Comparison of ENCODE assay signal across 8 cellular contexts in the genomic region with DNA sequence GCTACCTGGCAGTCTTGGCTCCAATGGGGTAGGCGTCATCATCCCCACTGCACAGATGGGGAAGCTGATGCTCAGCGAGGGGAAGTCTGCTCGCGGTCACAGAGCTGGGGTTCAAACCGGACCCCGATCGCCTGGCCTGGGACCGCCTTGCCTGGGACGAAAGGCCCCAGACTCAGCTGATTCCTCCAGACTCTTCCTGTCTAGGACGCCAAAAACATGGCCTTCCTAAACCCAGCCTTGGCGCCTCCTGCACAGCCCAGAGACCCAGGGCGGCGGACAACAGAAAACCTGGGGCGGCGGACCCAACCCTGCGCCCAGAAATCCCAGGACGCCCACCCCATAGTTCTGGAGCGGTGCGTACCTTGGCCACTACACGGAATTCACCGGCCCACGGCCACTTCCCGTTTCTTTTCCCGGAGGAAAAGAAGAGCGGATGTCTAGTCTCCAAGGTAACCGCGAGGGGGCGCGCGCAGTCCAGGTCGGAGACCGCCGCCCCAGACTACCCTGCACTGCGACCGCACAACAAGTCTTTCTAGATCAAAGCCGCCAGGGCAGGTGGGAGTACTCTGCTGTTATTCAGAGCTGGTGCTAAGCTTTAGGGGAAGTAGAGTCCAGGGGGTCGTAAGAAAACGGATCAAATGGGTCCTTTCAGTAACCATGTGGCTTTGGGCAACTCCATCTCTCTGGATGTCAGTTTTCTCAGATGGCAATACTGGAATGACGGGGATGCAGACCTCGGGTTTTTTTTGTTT. TPM values are rescaled to one million over a fixed set of nuclear protein-coding genes. Genes with fewer than 3 reads are reported as not detected.
DNase-seq lines count a peak whose midpoint lies in the region; ATAC-seq and TF ChIP-seq lines count a peak whose summit lies in the region.

No MANE protein-coding gene starts in this region.

- peaks cover 2% of the 10 kb centered on the region; the same call in 1 of the 2 replicates for H3K4me1 ChIP-seq in Panc1 (ENCODE audit: control insufficient read depth, insufficient read depth, low read length)

- in situ Hi-C loops in Panc1 (cut with HindIII; ENCODE audit: low pct_unique_long_range_greater_than_20kb, low sequenced_read_pairs), result no loop called here

- POLR2A ChIA-PET in Panc1 (lab: Charles Lee), result no interaction called here

- H3K9me3 Mint-ChIP-seq in natural killer cell treated with Interleukin-12 subunit alpha and Interleukin-12 subunit beta and Interleukin-15 and Interleukin-18, amount 100 ng/mL, for 72 hours, result no peaks in the 10 kb centered on the region

- no peaks in the 10 kb centered on the region for H3K36me3 ChIP-seq in Panc1 (ENCODE audit: control insufficient read depth, insufficient read depth, low read length)

- no peak overlapping the region for H3K27ac Mint-ChIP-seq in natural killer cell treated with Interleukin-12 subunit alpha and Interleukin-12 subunit beta and Interleukin-15 and Interleukin-18, amount 100 ng/mL, for 72 hours

- peak overlapping the region; percentile 46 for H3K27ac ChIP-seq in Panc1 (ENCODE audit: low read length)

- CTCF ChIA-PET in Panc1 (lab: Charles Lee), result interaction anchor here (0.5 to 0.6 kb wide), 2 partner anchors 84 to 740 kb away, joined by 3 to 7 read pairs; no protein-coding TSS in a partner anchor

- no peaks in the 10 kb centered on the region for H3K9me3 ChIP-seq in Panc1 (ENCODE audit: control insufficient read depth, insufficient read depth, low read depth, low read length)

- peak overlapping the region; percentile 41 to 60 for H3K4me3 ChIP-seq in Panc1 (ENCODE audit: low read depth in 2 of 2, low read length in 2 of 2)

- ATAC-seq in GM19023 (IDR thresholded peaks at IDR 0.05; ENCODE audit: unreplicated experiment), result peak; percentile 60
- peak; percentile 54 for ATAC-seq in HG03571 (IDR thresholded peaks at IDR 0.05; ENCODE audit: unreplicated experiment)
- peak; percentile 92 for ATAC-seq in Panc1
- peak; percentile 64 to 78 for ATAC-seq in natural killer cell treated with Interleukin-12 subunit alpha and Interleukin-12 subunit beta and Interleukin-15 and Interleukin-18, amount 100 ng/mL, for 72 hours
- peak; percentile 85 for ATAC-seq in stimulated activated naive CD8-positive, alpha-beta T cell treated with anti-CD3 and anti-CD28 coated beads, Interleukin-15, Interleukin-2, amounts not matched to agents 100 U/mL and 50 U/mL, for 24 hours

- H3K4me3 Mint-ChIP-seq in natural killer cell treated with Interleukin-12 subunit alpha and Interleukin-12 subunit beta and Interleukin-15 and Interleukin-18, amount 100 ng/mL, for 72 hours, result peak overlapping the region; percentile 58

- no TSS peak for BruUV-seq in Panc1 (replicated peaks; lab: Mats Ljungman, UMichigan)

- peaks cover 40 to 59% of the 10 kb centered on the region in 2 donors for H3K27me3 Mint-ChIP-seq in natural killer cell treated with Interleukin-12 subunit alpha and Interleukin-12 subunit beta and Interleukin-15 and Interleukin-18, amount 100 ng/mL, for 72 hours

- H3K36me3 Mint-ChIP-seq in natural killer cell treated with Interleukin-12 subunit alpha and Interleukin-12 subunit beta and Interleukin-15 and Interleukin-18, amount 100 ng/mL, for 72 hours, result no peaks in the 10 kb centered on the region

- peaks cover 0 to 9% of the 10 kb centered on the region in 2 donors for H3K4me1 Mint-ChIP-seq in natural killer cell treated with Interleukin-12 subunit alpha and Interleukin-12 subunit beta and Interleukin-15 and Interleukin-18, amount 100 ng/mL, for 72 hours (ENCODE audit: low read depth in 2 of 2)

- intact Hi-C loops in Panc1 (cut with micrococcal nuclease; ENCODE audit: unreplicated experiment), result loop anchor here (5.0 kb wide), 1 partner anchor 68 kb away; no protein-coding TSS in a partner anchor

- peak; percentile 90 for TF ChIP-seq CTCF in Panc1 (IDR thresholded peaks at IDR 0.05)

- DNase-seq in AG20443 (ENCODE audit: low spot score) (peak; percentile 82), Panc1 (ENCODE audit: low read depth, low spot score) (peak; percentile 17), fibroblast of peridontal ligament (ENCODE audit: extremely low read depth) (peak; percentile 35)
- DNase-seq in activated T-helper 1 cell treated with anti-CD3 and anti-CD28 coated beads, Interleukin-2, amount 50 U/mL, for 16 hours (ENCODE audit: low read depth in 1 of 2, low spot score in 1 of 2), result peak; percentile 27 to 28
- DNase-seq in natural killer cell treated with Interleukin-12 subunit alpha and Interleukin-12 subunit beta and Interleukin-15 and Interleukin-18, amount 100 ng/mL, for 72 hours (ENCODE audit: low spot score), result peak; percentile 73
- peak; percentile 86 for DNase-seq in stimulated activated naive CD8-positive, alpha-beta T cell treated with anti-CD3 and anti-CD28 coated beads, Interleukin-15, Interleukin-2, amounts not matched to agents 100 U/mL and 50 U/mL, for 24 hours

- H3K27me3 ChIP-seq in Panc1 (ENCODE audit: control insufficient read depth, insufficient read depth, low read length), result no peaks in the 10 kb centered on the region

RNA-seq across cellular contexts. Expression of a gene that starts 4.9 kb away (rescaled TPM):
- total RNA-seq in Panc1 (2021; ENCODE audit: unreplicated experiment), result 3.5 TPM
- 2.4 TPM for polyA plus RNA-seq in Panc1 (2012; ENCODE audit: insufficient read length)
- total RNA-seq in natural killer cell treated with Interleukin-12 subunit alpha and Interleukin-12 subunit beta and Interleukin-15 and Interleukin-18, amount 100 ng/mL, for 72 hours, result under 1 TPM in 1 of 2 donors, not detected in 1; 0.28 TPM

RNA-seq across cellular contexts. Expression of a gene that starts 29.7 kb away (rescaled TPM):
- 1.1 TPM for total RNA-seq in Panc1 (2021; ENCODE audit: unreplicated experiment)
- polyA plus RNA-seq in Panc1 (2012; ENCODE audit: insufficient read length), result 0.51 TPM
- total RNA-seq in natural killer cell treated with Interleukin-12 subunit alpha and Interleukin-12 subunit beta and Interleukin-15 and Interleukin-18, amount 100 ng/mL, for 72 hours, result not detected

RNA-seq across cellular contexts. Expression of a gene that starts 57.5 kb away (rescaled TPM):
- total RNA-seq in Panc1 (2021; ENCODE audit: unreplicated experiment), result 36.3 TPM
- polyA plus RNA-seq in Panc1 (2012; ENCODE audit: insufficient read length), result 21.4 TPM
- total RNA-seq in natural killer cell treated with Interleukin-12 subunit alpha and Interleukin-12 subunit beta and Interleukin-15 and Interleukin-18, amount 100 ng/mL, for 72 hours, result 10 to 100 TPM; 23.1 to 27.8 TPM

Comparison
In these comparisons a context has a peak if more than half of its experiments do, and no peak if none do; other contexts are left out.
1. Peak in every context shown above with its lines: DNase-seq, ATAC-seq, H3K4me3 ChIP-seq and H3K27ac ChIP-seq.
2. DNase-seq: peak in every context shown above with its lines; median percentile 86 in stimulated activated naive CD8-positive, alpha-beta T cell treated with anti-CD3 and anti-CD28 coated beads, Interleukin-15, Interleukin-2, amounts not matched to agents 100 U/mL and 50 U/mL, for 24 hours; 82 in AG20443; 73 in natural killer cell treated with Interleukin-12 subunit alpha and Interleukin-12 subunit beta and Interleukin-15 and Interleukin-18, amount 100 ng/mL, for 72 hours; 35 in fibroblast of peridontal ligament; 28 in activated T-helper 1 cell treated with anti-CD3 and anti-CD28 coated beads, Interleukin-2, amount 50 U/mL, for 16 hours; 17 in Panc1.